1 cellular context compared by ENCODE assay signal in the genomic region with DNA sequence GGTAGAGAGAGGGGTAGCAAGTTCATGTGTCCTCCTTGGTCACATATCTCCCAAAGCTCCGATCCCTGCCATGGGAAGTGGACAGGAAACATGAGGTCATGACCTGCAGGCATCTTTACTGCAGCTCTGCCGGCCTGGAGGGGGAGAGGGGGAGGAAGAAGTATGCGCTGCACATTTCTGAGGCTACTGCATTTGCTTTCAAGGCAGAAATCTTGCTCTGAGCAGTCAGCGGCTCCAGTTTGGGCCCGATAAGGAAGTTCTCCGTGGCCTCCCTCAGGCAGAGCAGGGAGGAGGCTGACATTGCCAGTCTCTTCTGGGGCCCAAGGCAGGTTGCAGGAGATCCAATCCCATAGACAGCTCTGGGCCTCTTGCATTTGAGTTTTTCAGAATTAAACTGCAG.
TF ChIP-seq lines count a peak whose summit lies in the region.

No MANE protein-coding gene starts in this region.

TF ChIP-seq in K562, 482 proteins besides CTCF, POLR2A, EP300 and RAD21 (continued from another document and continues in another):
- TF ChIP-seq, protein P1, sequence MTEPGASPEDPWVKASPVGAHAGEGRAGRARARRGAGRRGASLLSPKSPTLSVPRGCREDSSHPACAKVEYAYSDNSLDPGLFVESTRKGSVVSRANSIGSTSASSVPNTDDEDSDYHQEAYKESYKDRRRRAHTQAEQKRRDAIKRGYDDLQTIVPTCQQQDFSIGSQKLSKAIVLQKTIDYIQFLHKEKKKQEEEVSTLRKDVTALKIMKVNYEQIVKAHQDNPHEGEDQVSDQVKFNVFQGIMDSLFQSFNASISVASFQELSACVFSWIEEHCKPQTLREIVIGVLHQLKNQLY (CRISPR knock-in tag; conservative IDR thresholded peaks at IDR 0.05): no peak
- TF ChIP-seq ETV1 (tag; conservative IDR thresholded peaks at IDR 0.05; ENCODE audit: low read depth) (0 out of 2 replicates have a peak, but pooled peaks have one; percentile 1), SRF (CRISPR knock-in tag; IDR thresholded peaks at IDR 0.05) (peak in 1 of 2 experiments; percentile 75; a peak in 1 of 4 replicates), U2AF2 (optimal IDR thresholded peaks at IDR 0.05; ENCODE audit: low read depth, low read length) (no peak), EHMT2 (IDR thresholded peaks at IDR 0.05) (no peak), ZNF445 (CRISPR knock-in tag; IDR thresholded peaks at IDR 0.05; ENCODE audit: low read depth) (no peak), JUND (IDR thresholded peaks at IDR 0.05; ENCODE audit: borderline replicate concordance, low read depth, low read length) (peak; percentile 61), JUND (tag; IDR thresholded peaks at IDR 0.05; ENCODE audit: borderline replicate concordance, low read depth, low read length) (peak; percentile 42; the same call in 1 of the 3 replicates), RCOR1 (IDR thresholded peaks at IDR 0.05; ENCODE audit: borderline replicate concordance in 1 of 2, low read depth in 2 of 2, low read length in 2 of 2) (peak in 1 of 2 experiments; percentile 89; a peak in 2 of 4 replicates), CHD7 (IDR thresholded peaks at IDR 0.05; ENCODE audit: low read depth, low read length) (no peak), ELF4 (CRISPR knock-in tag; IDR thresholded peaks at IDR 0.05) (peak; percentile 9; the same call in 1 of the 2 replicates), RNF219 (CRISPR knock-in tag; IDR thresholded peaks at IDR 0.05) (no peak), POLR2G (IDR thresholded peaks at IDR 0.05; ENCODE audit: low read depth, low read length) (no peak), TRIM24 (IDR thresholded peaks at IDR 0.05) (no peak), ZBTB26 (CRISPR knock-in tag; IDR thresholded peaks at IDR 0.05) (no peak), ZNF232 (CRISPR knock-in tag; IDR thresholded peaks at IDR 0.05) (no peak), IRF2 (CRISPR knock-in tag; IDR thresholded peaks at IDR 0.05) (no peak), SMARCA4 (IDR thresholded peaks at IDR 0.05) (no peak; the same call in 1 of the 2 replicates), PCBP2 (IDR thresholded peaks at IDR 0.05; ENCODE audit: low read depth, low read length, poor library complexity, severe bottlenecking) (no peak), SMAD1 (IDR thresholded peaks at IDR 0.05; ENCODE audit: low read depth, low read length, partially characterized antibody) (no peak), GABPB1 (CRISPR knock-in tag; IDR thresholded peaks at IDR 0.05) (no peak), PHF20 (IDR thresholded peaks at IDR 0.05; ENCODE audit: partially characterized antibody) (peak; percentile 41), GTF2E2 (tag; IDR thresholded peaks at IDR 0.05) (no peak), SRSF3 (IDR thresholded peaks at IDR 0.05; ENCODE audit: insufficient read depth, low read length) (no peak), FIP1L1 (IDR thresholded peaks at IDR 0.05; ENCODE audit: low read depth, low read length, poor library complexity, severe bottlenecking) (no peak), GATAD2B (IDR thresholded peaks at IDR 0.05; ENCODE audit: borderline replicate concordance) (no peak), KDM4B (IDR thresholded peaks at IDR 0.05; ENCODE audit: borderline replicate concordance in 2 of 2, low read depth in 1 of 2) (no peak), SLC30A9 (CRISPR knock-in tag; IDR thresholded peaks at IDR 0.05) (no peak), PREB (CRISPR knock-in tag; IDR thresholded peaks at IDR 0.05) (no peak), JUNB (CRISPR knock-in tag; conservative IDR thresholded peaks at IDR 0.05) (no peak), KDM5B (IDR thresholded peaks at IDR 0.05; ENCODE audit: insufficient replicate concordance, low read depth, low read length) (no peak), GATA2 (CRISPR knock-in tag; IDR thresholded peaks at IDR 0.05) (no peak), MEF2D (tag; conservative IDR thresholded peaks at IDR 0.05; ENCODE audit: low read depth) (no peak), SREBF1 (IDR thresholded peaks at IDR 0.05; ENCODE audit: borderline replicate concordance, low read depth, low read length) (no peak)
- TF ChIP-seq, protein P2, sequence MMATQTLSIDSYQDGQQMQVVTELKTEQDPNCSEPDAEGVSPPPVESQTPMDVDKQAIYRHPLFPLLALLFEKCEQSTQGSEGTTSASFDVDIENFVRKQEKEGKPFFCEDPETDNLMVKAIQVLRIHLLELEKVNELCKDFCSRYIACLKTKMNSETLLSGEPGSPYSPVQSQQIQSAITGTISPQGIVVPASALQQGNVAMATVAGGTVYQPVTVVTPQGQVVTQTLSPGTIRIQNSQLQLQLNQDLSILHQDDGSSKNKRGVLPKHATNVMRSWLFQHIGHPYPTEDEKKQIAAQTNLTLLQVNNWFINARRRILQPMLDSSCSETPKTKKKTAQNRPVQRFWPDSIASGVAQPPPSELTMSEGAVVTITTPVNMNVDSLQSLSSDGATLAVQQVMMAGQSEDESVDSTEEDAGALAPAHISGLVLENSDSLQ (IDR thresholded peaks at IDR 0.05): peak; percentile 26; the same call in 1 of the 2 replicates
- TF ChIP-seq, protein P3, sequence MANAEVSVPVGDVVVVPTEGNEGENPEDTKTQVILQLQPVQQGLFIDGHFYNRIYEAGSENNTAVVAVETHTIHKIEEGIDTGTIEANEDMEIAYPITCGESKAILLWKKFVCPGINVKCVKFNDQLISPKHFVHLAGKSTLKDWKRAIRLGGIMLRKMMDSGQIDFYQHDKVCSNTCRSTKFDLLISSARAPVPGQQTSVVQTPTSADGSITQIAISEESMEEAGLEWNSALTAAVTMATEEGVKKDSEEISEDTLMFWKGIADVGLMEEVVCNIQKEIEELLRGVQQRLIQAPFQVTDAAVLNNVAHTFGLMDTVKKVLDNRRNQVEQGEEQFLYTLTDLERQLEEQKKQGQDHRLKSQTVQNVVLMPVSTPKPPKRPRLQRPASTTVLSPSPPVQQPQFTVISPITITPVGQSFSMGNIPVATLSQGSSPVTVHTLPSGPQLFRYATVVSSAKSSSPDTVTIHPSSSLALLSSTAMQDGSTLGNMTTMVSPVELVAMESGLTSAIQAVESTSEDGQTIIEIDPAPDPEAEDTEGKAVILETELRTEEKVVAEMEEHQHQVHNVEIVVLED (CRISPR knock-in tag; IDR thresholded peaks at IDR 0.05): no peak
- TF ChIP-seq, protein P4, sequence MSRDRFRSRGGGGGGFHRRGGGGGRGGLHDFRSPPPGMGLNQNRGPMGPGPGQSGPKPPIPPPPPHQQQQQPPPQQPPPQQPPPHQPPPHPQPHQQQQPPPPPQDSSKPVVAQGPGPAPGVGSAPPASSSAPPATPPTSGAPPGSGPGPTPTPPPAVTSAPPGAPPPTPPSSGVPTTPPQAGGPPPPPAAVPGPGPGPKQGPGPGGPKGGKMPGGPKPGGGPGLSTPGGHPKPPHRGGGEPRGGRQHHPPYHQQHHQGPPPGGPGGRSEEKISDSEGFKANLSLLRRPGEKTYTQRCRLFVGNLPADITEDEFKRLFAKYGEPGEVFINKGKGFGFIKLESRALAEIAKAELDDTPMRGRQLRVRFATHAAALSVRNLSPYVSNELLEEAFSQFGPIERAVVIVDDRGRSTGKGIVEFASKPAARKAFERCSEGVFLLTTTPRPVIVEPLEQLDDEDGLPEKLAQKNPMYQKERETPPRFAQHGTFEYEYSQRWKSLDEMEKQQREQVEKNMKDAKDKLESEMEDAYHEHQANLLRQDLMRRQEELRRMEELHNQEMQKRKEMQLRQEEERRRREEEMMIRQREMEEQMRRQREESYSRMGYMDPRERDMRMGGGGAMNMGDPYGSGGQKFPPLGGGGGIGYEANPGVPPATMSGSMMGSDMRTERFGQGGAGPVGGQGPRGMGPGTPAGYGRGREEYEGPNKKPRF (IDR thresholded peaks at IDR 0.05; ENCODE audit: low read depth, low read length): no peak
